In the genomic region with DNA sequence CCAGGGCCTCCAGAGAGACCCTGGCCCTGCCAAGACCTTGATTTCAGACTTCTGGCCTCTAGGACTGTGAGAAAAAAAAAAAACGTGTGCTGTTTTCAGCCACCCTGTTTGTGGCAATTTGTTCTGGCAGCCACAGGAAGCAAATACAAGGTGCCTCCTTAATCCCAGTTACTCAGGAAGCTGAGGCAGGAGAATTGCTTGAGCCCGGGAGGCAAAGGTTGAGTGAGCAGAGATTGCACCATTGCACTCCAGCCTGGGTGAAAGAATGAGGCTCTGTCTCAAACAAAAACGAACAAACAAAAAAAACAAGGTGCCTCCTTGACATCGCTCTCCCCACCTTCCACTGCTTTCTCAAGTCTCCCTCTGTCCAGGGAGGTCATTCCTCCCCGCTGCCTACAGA, we compare ENCODE assay signal across 23 cellular contexts.
A peak's percentile ranks its signal among the peaks of the same experiment; 100 is the strongest.
DNase-seq lines count a peak whose midpoint lies in the region; ATAC-seq lines count a peak whose summit lies in the region.
"Had no signal": no experiment of that assay in that cellular context is flagged by ENCODE, and none has a peak within 500 bp of the region (broad histone marks: within the 10 kb centered on the region; RNA-seq: fewer than 3 reads in every experiment).

No MANE protein-coding gene starts in this region.

- ATAC-seq in GM21528 (IDR thresholded peaks at IDR 0.05; ENCODE audit: low FRiP score, unreplicated experiment) (no peak), HG02938 (IDR thresholded peaks at IDR 0.05; ENCODE audit: unreplicated experiment) (no peak), HG02885 (IDR thresholded peaks at IDR 0.05; ENCODE audit: poor library complexity, unreplicated experiment) (no peak)
- ATAC-seq: CD8-positive, alpha-beta T cell; GM12878; HCT116; HepG2 had no signal

- H3K4me1 ChIP-seq in HUES64 (ENCODE audit: insufficient read depth, low read length) = peaks cover 8% of the 10 kb centered on the region; the same call in 1 of the 2 replicates

- H3K27me3 ChIP-seq in HUES64 (ENCODE audit: insufficient read depth, low read length) = no peaks in the 10 kb centered on the region

- H3K27ac ChIP-seq in HUES64 (ENCODE audit: low read depth, low read length) = no peak overlapping the region; the same call in 1 of the 2 replicates
- peak overlapping the region; percentile 39 for H3K27ac ChIP-seq in cingulate gyrus (ENCODE audit: low read depth, low read length)
- peak overlapping the region; percentile 17 for H3K27ac ChIP-seq in temporal lobe (ENCODE audit: low read depth, low read length)
- H3K27ac ChIP-seq: GM23248, KMS-11 had no signal

- no peak overlapping the region for H3K4me3 ChIP-seq in HUES64 (ENCODE audit: low read length)
- H3K4me3 ChIP-seq: GM12878, GM23248 had no signal

- no peaks in the 10 kb centered on the region for H3K36me3 ChIP-seq in HUES64 (ENCODE audit: insufficient read depth, low read length)

- H3K9ac ChIP-seq in HUES64 (ENCODE audit: low read depth, low read length) = peak overlapping the region; percentile 30; the same call in 1 of the 2 replicates
- H3K9ac ChIP-seq: GM23248, KMS-11 had no signal

- DNase-seq in iris pigment epithelial cell (ENCODE audit: low read depth) = peak; percentile 33
- DNase-seq in NCI-H748 (lab: John Stamatoyannopoulos, UW; ENCODE audit: unreplicated experiment) = no peak
- DNase-seq: ACHN; AML-193; CD8-positive, alpha-beta T cell; DMS79; NCI-H1048; NCI-H146; NCI-H2227 treated with DMSO at 0.1 percent for 48 hours; NCI-H69; NK-92 treated with Interleukin-12 subunit alpha and Interleukin-12 subunit beta, amount 100 ng/mL, for 24 hours; RPMI8226 had no signal

- 71% methylated on average over 5 of the region's 5 CpGs for WGBS in HUES64

- H3K9me3 ChIP-seq in HUES64 (ENCODE audit: insufficient read depth, low read depth, low read length) = no peaks in the 10 kb centered on the region
